ENCODE assay signal across 1 cellular context in the genomic region with DNA sequence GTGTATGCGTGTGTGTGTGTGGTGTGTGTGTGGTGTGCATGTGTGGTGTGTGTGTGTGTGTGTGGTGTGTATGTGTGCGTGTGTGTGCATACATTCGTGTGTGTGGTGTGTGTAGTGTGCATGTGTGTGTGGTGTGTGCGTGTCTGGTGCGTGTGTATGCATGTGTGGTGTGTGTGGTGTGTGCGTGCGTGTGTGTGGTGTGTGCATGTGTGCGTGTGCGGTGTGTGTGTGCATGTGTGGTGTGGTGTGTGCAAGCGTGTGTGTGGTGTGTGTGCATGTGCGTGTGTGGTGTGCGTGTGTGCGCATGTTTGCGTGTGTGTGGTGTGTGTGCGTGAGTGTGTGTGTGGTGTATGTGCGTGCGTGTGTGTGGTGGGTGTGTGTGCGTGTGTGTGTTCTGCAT.
TF ChIP-seq lines count a peak whose summit lies in the region.

No MANE protein-coding gene starts in this region.

TF ChIP-seq in IMR-90, 13 proteins besides CTCF, POLR2A, EP300 and RAD21:
- TF ChIP-seq MAZ (IDR thresholded peaks at IDR 0.05; ENCODE audit: borderline replicate concordance, low read depth, low read length) (no peak), FOS (IDR thresholded peaks at IDR 0.05; ENCODE audit: low read depth, low read length) (no peak)
